In the genomic region with DNA sequence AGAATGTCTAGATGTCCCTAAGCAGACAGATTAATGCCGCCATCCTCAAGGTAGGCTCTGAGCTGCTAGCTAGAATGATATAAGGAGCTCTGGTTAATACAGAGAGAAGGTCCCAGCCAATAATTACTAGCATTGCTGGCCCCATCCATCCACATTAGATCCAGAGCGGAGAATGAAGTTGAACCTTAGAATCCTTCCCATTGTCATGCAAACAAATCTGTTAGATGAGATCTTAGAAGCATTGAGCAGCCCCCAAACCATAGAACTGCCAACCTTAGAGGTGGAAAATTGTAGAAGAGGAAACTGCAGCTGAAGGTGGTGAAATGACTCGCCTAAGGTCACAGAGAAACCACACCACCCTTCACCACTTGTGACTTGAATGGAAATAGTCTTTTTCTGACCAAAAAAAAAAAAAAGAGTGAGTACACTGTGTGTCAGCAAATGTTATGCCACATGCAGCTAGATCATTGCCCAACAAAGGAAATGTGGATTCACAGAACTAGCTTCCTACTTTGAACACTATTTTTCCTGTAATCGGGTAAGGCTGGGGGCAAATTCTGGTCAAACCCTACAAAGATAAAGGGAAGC, we compare ENCODE assay signal across 9 cellular contexts.
DNase-seq lines count a peak whose midpoint lies in the region; ATAC-seq and TF ChIP-seq lines count a peak whose summit lies in the region.
"Had no signal": no experiment of that assay in that cellular context is flagged by ENCODE, and none has a peak within 500 bp of the region (broad histone marks: within the 10 kb centered on the region; RNA-seq: fewer than 3 reads in every experiment).

No MANE protein-coding gene starts in this region.

- peak; percentile 78 for DNase-seq in activated CD4-positive, alpha-beta T cell treated with anti-CD3 and anti-CD28 coated beads for 36 hours
- DNase-seq in activated CD4-positive, alpha-beta T cell treated with anti-CD3 and anti-CD28 coated beads for 1 hour, result no peak
- DNase-seq in T1000 (lab: John Stamatoyannopoulos, UW), result peak; percentile 34
- DNase-seq in left ventricle myocardium inferior, result no peak
- DNase-seq in iPS-NIHi7 (ENCODE audit: extremely low spot score), result no peak
- DNase-seq in left colon, result no peak
- no peak for DNase-seq in LoVo (ENCODE audit: low spot score)

- peaks cover 15% of the 10 kb centered on the region for H3K27me3 ChIP-seq in left ventricle myocardium inferior (ENCODE audit: low read depth)

- H3K4me3 Mint-ChIP-seq in activated CD4-positive, alpha-beta T cell treated with anti-CD3 and anti-CD28 coated beads for 36 hours, result peak overlapping the region; percentile 26

- peaks cover 73% of the 10 kb centered on the region for H3K4me1 Mint-ChIP-seq in activated CD4-positive, alpha-beta T cell treated with anti-CD3 and anti-CD28 coated beads for 36 hours

- CTCF ChIA-PET in activated CD4-positive, alpha-beta T cell treated with anti-CD3 and anti-CD28 coated beads for 36 hours (lab: Charles Lee), result interaction anchor here (0.6 to 3.0 kb wide), 11 partner anchors 8 to 824 kb away, joined by 3 to 20 read pairs (median 4); a partner anchor contains a TSS

- intact Hi-C loops in activated CD4-positive, alpha-beta T cell treated with anti-CD3 and anti-CD28 coated beads for 36 hours (cut with DNase I, micrococcal nuclease), result loop anchor here (1.0 to 5.0 kb wide), 11 partner anchors 12 to 926 kb away; a partner anchor contains a TSS
- intact Hi-C loops in left ventricle myocardium inferior (cut with micrococcal nuclease) (no loop called here), left colon (cut with DNase I, micrococcal nuclease) (loop anchor here in 1 of 2 donors (5.0 kb wide), 1 partner anchor 251 kb away; no protein-coding TSS in a partner anchor)

- ATAC-seq in activated CD4-positive, alpha-beta T cell treated with anti-CD3 and anti-CD28 coated beads for 36 hours, result peak; percentile 53
- ATAC-seq in HG03025 (IDR thresholded peaks at IDR 0.05; ENCODE audit: low FRiP score, unreplicated experiment) (peak; percentile 85), left colon (no peak)
- ATAC-seq: A549 had no signal

- H3K27ac Mint-ChIP-seq in activated CD4-positive, alpha-beta T cell treated with anti-CD3 and anti-CD28 coated beads for 36 hours, result peak overlapping the region; percentile 90

- TF ChIP-seq CTCF in left ventricle myocardium inferior (IDR thresholded peaks at IDR 0.05; ENCODE audit: borderline replicate concordance), result no peak

- H3K27me3 Mint-ChIP-seq in activated CD4-positive, alpha-beta T cell treated with anti-CD3 and anti-CD28 coated beads for 36 hours, result peaks cover 6% of the 10 kb centered on the region

- H3K36me3 ChIP-seq in left ventricle myocardium inferior, result no peaks in the 10 kb centered on the region

- H3K9me3 Mint-ChIP-seq in activated CD4-positive, alpha-beta T cell treated with anti-CD3 and anti-CD28 coated beads for 36 hours (ENCODE audit: low read depth), result peaks cover 15% of the 10 kb centered on the region

- H3K4me3 ChIP-seq in left ventricle myocardium inferior, result no peak overlapping the region
- H3K4me3 ChIP-seq: A549 had no signal

- H3K27ac ChIP-seq in left ventricle myocardium inferior (replicated peaks), result peak overlapping the region; percentile 58
- H3K27ac ChIP-seq: A549 had no signal

- H3K9me3 ChIP-seq in left ventricle myocardium inferior (replicated peaks), result peaks cover 11% of the 10 kb centered on the region

- peaks cover 18% of the 10 kb centered on the region for H3K36me3 Mint-ChIP-seq in activated CD4-positive, alpha-beta T cell treated with anti-CD3 and anti-CD28 coated beads for 36 hours (ENCODE audit: low read depth)

- POLR2A ChIA-PET in activated CD4-positive, alpha-beta T cell treated with anti-CD3 and anti-CD28 coated beads for 36 hours (lab: Charles Lee), result interaction anchor here (0.6 to 3.3 kb wide), 13 partner anchors 12 to 811 kb away, joined by 3 to 20 read pairs (median 7); a partner anchor contains a TSS

- H3K4me1 ChIP-seq in left ventricle myocardium inferior, result peaks cover 6% of the 10 kb centered on the region
- H3K4me1 ChIP-seq: A549 had no signal

Comparison
In these comparisons a context has a peak if more than half of its experiments do, and no peak if none do; other contexts are left out.
1. DNase-seq: peak in activated CD4-positive, alpha-beta T cell treated with anti-CD3 and anti-CD28 coated beads for 36 hours (single experiment) and T1000 (single experiment); none in activated CD4-positive, alpha-beta T cell treated with anti-CD3 and anti-CD28 coated beads for 1 hour (single experiment), left ventricle myocardium inferior (single experiment), iPS-NIHi7 (single experiment), left colon (0 of 2) and LoVo (single experiment).